In genomic region chr1:211630236-211631081, GRCh38 we compare ENCODE assay signal across 1 cellular context.
TF ChIP-seq lines count a peak whose summit lies in the region.

No MANE protein-coding gene starts in this region.

TF ChIP-seq in HepG2, 621 proteins besides CTCF, POLR2A, EP300 and RAD21 (continued from another document and continues in another):
- TF ChIP-seq ZNF687 (CRISPR knock-in tag; IDR thresholded peaks at IDR 0.05) (peak; percentile 69), TRIM24 (CRISPR knock-in tag; IDR thresholded peaks at IDR 0.05) (no peak), FOXK2 (IDR thresholded peaks at IDR 0.05) (no peak), SNAPC4 (CRISPR knock-in tag; IDR thresholded peaks at IDR 0.05) (no peak), ZNF891 (CRISPR knock-in tag; IDR thresholded peaks at IDR 0.05) (no peak), KLF11 (CRISPR knock-in tag; IDR thresholded peaks at IDR 0.05) (no peak), ZBTB14 (CRISPR knock-in tag; IDR thresholded peaks at IDR 0.05) (no peak), ZNF879 (CRISPR knock-in tag; IDR thresholded peaks at IDR 0.05) (no peak), CBX5 (CRISPR knock-in tag; IDR thresholded peaks at IDR 0.05; ENCODE audit: borderline replicate concordance) (no peak), KDM5A (IDR thresholded peaks at IDR 0.05; ENCODE audit: borderline replicate concordance, low read length) (no peak), ETS1 (CRISPR knock-in tag; IDR thresholded peaks at IDR 0.05) (no peak), DNMT1 (CRISPR knock-in tag; IDR thresholded peaks at IDR 0.05) (no peak), ZNF614 (CRISPR knock-in tag; IDR thresholded peaks at IDR 0.05; ENCODE audit: borderline replicate concordance) (peak; percentile 20; the same call in 1 of the 2 replicates), ZNF235 (CRISPR knock-in tag; IDR thresholded peaks at IDR 0.05; ENCODE audit: borderline replicate concordance) (no peak), SOX6 (IDR thresholded peaks at IDR 0.05) (no peak), SOX6 (CRISPR knock-in tag; IDR thresholded peaks at IDR 0.05) (peak; percentile 11; the same call in 1 of the 2 replicates), ZNF24 (IDR thresholded peaks at IDR 0.05) (no peak), MTF2 (CRISPR knock-in tag; IDR thresholded peaks at IDR 0.05; ENCODE audit: borderline replicate concordance) (no peak), SATB2 (CRISPR knock-in tag; IDR thresholded peaks at IDR 0.05) (no peak), ZFP36L2 (CRISPR knock-in tag; IDR thresholded peaks at IDR 0.05) (no peak), TEAD3 (CRISPR knock-in tag; optimal IDR thresholded peaks at IDR 0.05; ENCODE audit: borderline replicate concordance) (peak; percentile 44), FOXP4 (CRISPR knock-in tag; IDR thresholded peaks at IDR 0.05) (no peak), ZNF816 (CRISPR knock-in tag; IDR thresholded peaks at IDR 0.05; ENCODE audit: borderline replicate concordance) (0 out of 2 replicates have a peak, but pooled peaks have one; percentile 37), ZNF556 (CRISPR knock-in tag; IDR thresholded peaks at IDR 0.05; ENCODE audit: borderline replicate concordance) (peak; percentile 25; the same call in 1 of the 2 replicates), NR2F2 (IDR thresholded peaks at IDR 0.05; ENCODE audit: borderline replicate concordance, low read depth) (no peak), SP5 (CRISPR knock-in tag; IDR thresholded peaks at IDR 0.05; ENCODE audit: borderline replicate concordance, low read depth) (0 out of 2 replicates have a peak, but pooled peaks have one; percentile 15), RARA (CRISPR knock-in tag; IDR thresholded peaks at IDR 0.05) (0 out of 2 replicates have a peak, but pooled peaks have one; percentile 10), ZNF3 (CRISPR knock-in tag; IDR thresholded peaks at IDR 0.05) (no peak), MXD3 (CRISPR knock-in tag; IDR thresholded peaks at IDR 0.05) (no peak), ZNF460 (CRISPR knock-in tag; IDR thresholded peaks at IDR 0.05; ENCODE audit: borderline replicate concordance) (no peak), AKAP8 (CRISPR knock-in tag; IDR thresholded peaks at IDR 0.05) (no peak), JARID2 (CRISPR knock-in tag; IDR thresholded peaks at IDR 0.05; ENCODE audit: insufficient replicate concordance) (no peak), PLRG1 (conservative IDR thresholded peaks at IDR 0.05) (no peak), SIX4 (CRISPR knock-in tag; IDR thresholded peaks at IDR 0.05) (no peak), ZNF549 (CRISPR knock-in tag; IDR thresholded peaks at IDR 0.05) (no peak), RFX1 (IDR thresholded peaks at IDR 0.05) (no peak), ZNF564 (CRISPR knock-in tag; IDR thresholded peaks at IDR 0.05) (no peak), TBX2 (CRISPR knock-in tag; IDR thresholded peaks at IDR 0.05; ENCODE audit: borderline replicate concordance) (peak; percentile 59; the same call in 1 of the 2 replicates), RXRA (CRISPR knock-in tag; IDR thresholded peaks at IDR 0.05) (no peak), PHF5A (CRISPR knock-in tag; IDR thresholded peaks at IDR 0.05; ENCODE audit: low read depth, unreplicated experiment) (no peak), KDM4B (CRISPR knock-in tag; IDR thresholded peaks at IDR 0.05) (no peak), GPN1 (CRISPR knock-in tag; IDR thresholded peaks at IDR 0.05; ENCODE audit: borderline replicate concordance) (no peak), ZBTB21 (CRISPR knock-in tag; IDR thresholded peaks at IDR 0.05) (no peak), HNRNPL (IDR thresholded peaks at IDR 0.05; ENCODE audit: low read depth, low read length) (0 out of 2 replicates have a peak, but pooled peaks have one; percentile 70), ZNF557 (CRISPR knock-in tag; IDR thresholded peaks at IDR 0.05) (no peak), ZNF670 (CRISPR knock-in tag; IDR thresholded peaks at IDR 0.05; ENCODE audit: borderline replicate concordance) (no peak), TARDBP (CRISPR knock-in tag; IDR thresholded peaks at IDR 0.05) (no peak), ZNF367 (CRISPR knock-in tag; IDR thresholded peaks at IDR 0.05; ENCODE audit: borderline replicate concordance) (no peak), ARNT2 (CRISPR knock-in tag; IDR thresholded peaks at IDR 0.05; ENCODE audit: low read depth) (no peak), SYNCRIP (IDR thresholded peaks at IDR 0.05; ENCODE audit: insufficient read depth, low read depth, low read length) (no peak), CREB3 (CRISPR knock-in tag; IDR thresholded peaks at IDR 0.05) (no peak), ZNF644 (CRISPR knock-in tag; IDR thresholded peaks at IDR 0.05; ENCODE audit: low read depth) (no peak), ZNF276 (CRISPR knock-in tag; IDR thresholded peaks at IDR 0.05; ENCODE audit: low read depth) (no peak), GFI1 (CRISPR knock-in tag; IDR thresholded peaks at IDR 0.05; ENCODE audit: borderline replicate concordance) (no peak), NR2F6 (IDR thresholded peaks at IDR 0.05) (no peak), NR2F6 (CRISPR knock-in tag; IDR thresholded peaks at IDR 0.05) (peak; percentile 44; the same call in 1 of the 2 replicates)
